In the genomic region with DNA sequence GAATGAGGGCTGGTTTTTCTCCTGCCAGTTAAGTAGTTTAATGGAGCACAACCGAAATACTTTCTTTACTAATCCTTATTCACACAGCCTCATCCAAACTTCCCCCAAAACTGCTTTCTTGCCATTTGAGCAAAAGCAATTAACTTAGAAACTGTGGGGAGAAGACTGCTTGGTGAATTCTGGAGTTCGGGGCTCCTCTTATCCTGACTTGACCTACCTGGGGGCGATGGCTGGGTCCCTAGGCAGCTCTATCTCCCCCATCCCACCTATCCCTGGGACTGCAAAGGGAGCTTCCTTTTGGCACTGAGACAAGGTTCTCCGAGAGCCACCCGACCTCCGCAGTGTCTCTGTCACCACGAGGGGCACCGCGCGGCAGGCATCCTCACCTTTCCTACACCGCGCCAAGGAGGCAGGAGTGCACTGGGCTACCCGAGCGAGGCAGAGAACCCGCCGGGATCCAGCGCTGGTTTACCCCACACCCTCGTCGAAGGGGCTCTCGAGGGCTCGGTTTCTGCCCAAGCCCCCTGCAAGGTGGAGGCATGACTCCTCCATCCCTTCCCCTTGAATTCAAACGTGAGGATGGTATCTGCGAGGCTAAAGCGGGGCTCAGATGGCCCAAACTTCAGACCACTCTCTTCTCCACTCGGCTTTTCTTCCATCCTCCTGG, we compare ENCODE assay signal across 7 cellular contexts.
DNase-seq lines count a peak whose midpoint lies in the region; ATAC-seq and TF ChIP-seq lines count a peak whose summit lies in the region.

No MANE protein-coding gene starts in this region.

- TF ChIP-seq CTCF in GM12874 (IDR thresholded peaks at IDR 0.05; ENCODE audit: insufficient read depth, low read depth, low read length) = 0 out of 2 replicates have a peak, but pooled peaks have one; percentile 24
- TF ChIP-seq CTCF in astrocyte of the spinal cord (IDR thresholded peaks at IDR 0.05; ENCODE audit: low read depth, low read length) = no peak

- DNase-seq in astrocyte of the spinal cord (ENCODE audit: low read depth, low spot score) = no peak
- peak; percentile 7 for DNase-seq in iris pigment epithelial cell (ENCODE audit: low read depth)
- DNase-seq in stimulated activated CD4-positive, alpha-beta T cell treated with anti-CD3 and anti-CD28 coated beads, Interleukin-15, amount 100 ng/mL, for 24 hours = peak; percentile 64

- peak; percentile 14 for ATAC-seq in HG03097 (IDR thresholded peaks at IDR 0.05; ENCODE audit: low FRiP score, unreplicated experiment)
- peak; percentile 49 for ATAC-seq in SK-N-SH treated with all-trans-retinoic acid at 6 μM for 48 hours
- no peak for ATAC-seq in GM21360 (IDR thresholded peaks at IDR 0.05; ENCODE audit: unreplicated experiment)

- in situ Hi-C loops in astrocyte of the spinal cord (cut with HindIII; ENCODE audit: low sequenced_read_pairs) = no loop called here

- H3K4me3 ChIP-seq in astrocyte of the spinal cord (ENCODE audit: low read depth, low read length) = peak overlapping the region; percentile 89

TF ChIP-seq in SK-N-SH treated with all-trans-retinoic acid at 6 μM for 48 hours, 23 proteins besides CTCF, POLR2A, EP300 and RAD21:
- TF ChIP-seq ARNTL (CRISPR knock-in tag; IDR thresholded peaks at IDR 0.05; ENCODE audit: borderline replicate concordance, low read depth) = no peak
- no peak for TF ChIP-seq RARB (CRISPR knock-in tag; IDR thresholded peaks at IDR 0.05)
- TF ChIP-seq ZNF70 (CRISPR knock-in tag; IDR thresholded peaks at IDR 0.05) = no peak
- TF ChIP-seq, protein P1, sequence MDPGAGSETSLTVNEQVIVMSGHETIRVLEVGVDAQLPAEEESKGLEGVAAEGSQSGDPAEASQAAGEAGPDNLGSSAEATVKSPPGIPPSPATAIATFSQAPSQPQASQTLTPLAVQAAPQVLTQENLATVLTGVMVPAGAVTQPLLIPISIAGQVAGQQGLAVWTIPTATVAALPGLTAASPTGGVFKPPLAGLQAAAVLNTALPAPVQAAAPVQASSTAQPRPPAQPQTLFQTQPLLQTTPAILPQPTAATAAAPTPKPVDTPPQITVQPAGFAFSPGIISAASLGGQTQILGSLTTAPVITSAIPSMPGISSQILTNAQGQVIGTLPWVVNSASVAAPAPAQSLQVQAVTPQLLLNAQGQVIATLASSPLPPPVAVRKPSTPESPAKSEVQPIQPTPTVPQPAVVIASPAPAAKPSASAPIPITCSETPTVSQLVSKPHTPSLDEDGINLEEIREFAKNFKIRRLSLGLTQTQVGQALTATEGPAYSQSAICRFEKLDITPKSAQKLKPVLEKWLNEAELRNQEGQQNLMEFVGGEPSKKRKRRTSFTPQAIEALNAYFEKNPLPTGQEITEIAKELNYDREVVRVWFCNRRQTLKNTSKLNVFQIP (CRISPR knock-in tag; IDR thresholded peaks at IDR 0.05; ENCODE audit: borderline replicate concordance, low read depth) = no peak
TF ChIP-seq in SK-N-SH treated with all-trans-retinoic acid at 6 μM for 48 hours: peak in this region for 0.
